In the genomic region with DNA sequence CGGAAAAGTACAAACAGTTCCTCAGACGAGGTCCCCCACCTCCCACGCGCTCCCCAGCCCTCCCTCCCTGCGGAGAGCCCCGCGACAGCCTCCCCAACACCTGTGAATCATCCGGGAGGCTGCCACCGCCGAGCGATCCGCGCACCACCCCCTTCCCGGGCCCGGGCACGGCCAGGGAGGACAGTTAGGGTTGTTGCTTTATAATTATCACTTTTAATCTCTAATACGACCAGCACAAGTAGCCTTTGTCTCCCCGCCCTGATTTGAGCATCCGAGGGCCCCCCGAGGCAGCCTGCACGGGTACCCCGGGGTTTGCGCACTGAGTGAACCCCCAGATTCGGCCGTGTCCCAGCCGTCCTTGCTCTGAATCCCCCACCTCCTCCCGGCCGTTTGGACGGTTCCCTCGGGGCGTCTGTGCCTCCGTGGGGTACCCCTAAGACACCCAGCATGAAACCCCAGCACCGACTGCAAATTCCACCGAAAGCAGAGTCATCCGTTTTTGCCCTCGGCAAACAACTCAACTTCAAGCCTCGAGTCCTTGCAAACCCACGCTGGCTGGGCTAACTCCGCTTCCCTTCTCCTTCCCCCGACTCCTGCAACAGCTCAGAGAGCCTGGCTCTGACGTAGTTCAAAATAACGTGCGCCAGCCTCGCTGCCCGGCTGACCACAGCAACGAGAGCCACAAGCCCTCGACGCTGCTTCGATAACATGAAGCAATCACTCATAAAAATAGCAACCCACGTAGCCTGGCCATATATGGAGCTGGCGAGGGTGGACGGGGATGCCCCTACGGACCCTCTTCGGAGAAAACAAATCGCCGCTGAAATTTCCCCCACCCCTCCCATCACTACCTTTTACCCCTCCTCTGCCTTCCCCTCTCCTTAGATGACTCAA, we compare ENCODE assay signal across 8 cellular contexts. TPM values are rescaled to one million over a fixed set of nuclear protein-coding genes. Genes with fewer than 3 reads are reported as not detected.
DNase-seq lines count a peak whose midpoint lies in the region; ATAC-seq and TF ChIP-seq lines count a peak whose summit lies in the region.

No MANE protein-coding gene starts in this region.

- H3K27ac Mint-ChIP-seq in activated T-helper 1 cell treated with anti-CD3 and anti-CD28 coated beads, Interleukin-12 subunit alpha, Interleukin-12 subunit beta, Interleukin-2, Interleukin-4 antibody, amounts not matched to agents 30 ng/mL and 10 ng/mL and 1 ng/mL, durations not matched to agents 14 hours and 24 hours and 36 hours, result peak overlapping the region; percentile 98
- peak overlapping the region; percentile 78 for H3K27ac Mint-ChIP-seq in glutamatergic neuron (ENCODE audit: unreplicated experiment)
- H3K27ac Mint-ChIP-seq in CD14-positive monocyte, result peak overlapping the region in 1 of 7 donors; percentile 44

- DNase-seq in DMS153 treated with DMSO at 0.1 percent for 48 hours (lab: John Stamatoyannopoulos, UW; ENCODE audit: unreplicated experiment) (peak; percentile 75), NCI-H146 treated with DMSO at 0.1 percent for 48 hours (lab: John Stamatoyannopoulos, UW; ENCODE audit: unreplicated experiment) (peak; percentile 87), glutamatergic neuron (peak; percentile 76), omental fat pad (ENCODE audit: low spot score) (peak; percentile 27), NCI-H1694 treated with DMSO at 0.1 percent for 48 hours (lab: John Stamatoyannopoulos, UW) (no peak), CD14-positive monocyte (ENCODE audit: low spot score) (no peak)
- DNase-seq in activated T-helper 1 cell treated with anti-CD3 and anti-CD28 coated beads, Interleukin-12 subunit alpha, Interleukin-12 subunit beta, Interleukin-2, Interleukin-4 antibody, amounts not matched to agents 30 ng/mL and 10 ng/mL and 1 ng/mL, durations not matched to agents 14 hours and 24 hours and 36 hours (ENCODE audit: low spot score), result peak; percentile 3

- intact Hi-C loops in activated T-helper 1 cell treated with anti-CD3 and anti-CD28 coated beads, Interleukin-12 subunit alpha, Interleukin-12 subunit beta, Interleukin-2, Interleukin-4 antibody, amounts not matched to agents 30 ng/mL and 10 ng/mL and 1 ng/mL, durations not matched to agents 14 hours and 24 hours and 36 hours (cut with micrococcal nuclease), result loop anchor here (2.0 to 5.0 kb wide), 4 partner anchors 100 to 295 kb away; a partner anchor contains a TSS
- intact Hi-C loops in CD14-positive monocyte (cut with micrococcal nuclease), result loop anchor here in 1 of 2 donors (10.0 kb wide), 1 partner anchor 243 kb away; no protein-coding TSS in a partner anchor

- peak; percentile 85 for ATAC-seq in omental fat pad (ENCODE audit: low FRiP score)
- ATAC-seq in HG03460 (IDR thresholded peaks at IDR 0.05; ENCODE audit: unreplicated experiment), result no peak

- peaks cover 12% of the 10 kb centered on the region for H3K4me1 Mint-ChIP-seq in activated T-helper 1 cell treated with anti-CD3 and anti-CD28 coated beads, Interleukin-12 subunit alpha, Interleukin-12 subunit beta, Interleukin-2, Interleukin-4 antibody, amounts not matched to agents 30 ng/mL and 10 ng/mL and 1 ng/mL, durations not matched to agents 14 hours and 24 hours and 36 hours (ENCODE audit: low read depth)
- peaks cover 23% of the 10 kb centered on the region for H3K4me1 Mint-ChIP-seq in glutamatergic neuron (ENCODE audit: low read depth, unreplicated experiment)
- H3K4me1 Mint-ChIP-seq in CD14-positive monocyte, result peaks cover 11% of the 10 kb centered on the region

- peaks cover 4% of the 10 kb centered on the region for H3K9me3 Mint-ChIP-seq in activated T-helper 1 cell treated with anti-CD3 and anti-CD28 coated beads, Interleukin-12 subunit alpha, Interleukin-12 subunit beta, Interleukin-2, Interleukin-4 antibody, amounts not matched to agents 30 ng/mL and 10 ng/mL and 1 ng/mL, durations not matched to agents 14 hours and 24 hours and 36 hours
- H3K9me3 Mint-ChIP-seq in glutamatergic neuron (ENCODE audit: unreplicated experiment) (peaks cover 8% of the 10 kb centered on the region), CD14-positive monocyte (peaks cover 5 to 15% (median 13%) of the 10 kb centered on the region in 7 donors)

- peaks cover 19% of the 10 kb centered on the region for H3K27me3 Mint-ChIP-seq in activated T-helper 1 cell treated with anti-CD3 and anti-CD28 coated beads, Interleukin-12 subunit alpha, Interleukin-12 subunit beta, Interleukin-2, Interleukin-4 antibody, amounts not matched to agents 30 ng/mL and 10 ng/mL and 1 ng/mL, durations not matched to agents 14 hours and 24 hours and 36 hours (ENCODE audit: insufficient read depth)
- H3K27me3 Mint-ChIP-seq in glutamatergic neuron (ENCODE audit: unreplicated experiment) (peaks cover 8% of the 10 kb centered on the region), CD14-positive monocyte (ENCODE audit: low read depth in 3 of 3) (peaks cover 40 to 45% (median 42%) of the 10 kb centered on the region in 3 donors)

- TF ChIP-seq CTCF in glutamatergic neuron (IDR thresholded peaks at IDR 0.05; ENCODE audit: partially characterized antibody, unreplicated experiment), result no peak
- no peak for TF ChIP-seq CTCF in omental fat pad (IDR thresholded peaks at IDR 0.05)
- TF ChIP-seq CTCF in CD14-positive monocyte (IDR thresholded peaks at IDR 0.05), result no peak

- no peaks in the 10 kb centered on the region for H3K36me3 Mint-ChIP-seq in activated T-helper 1 cell treated with anti-CD3 and anti-CD28 coated beads, Interleukin-12 subunit alpha, Interleukin-12 subunit beta, Interleukin-2, Interleukin-4 antibody, amounts not matched to agents 30 ng/mL and 10 ng/mL and 1 ng/mL, durations not matched to agents 14 hours and 24 hours and 36 hours (ENCODE audit: low read depth)
- H3K36me3 Mint-ChIP-seq in glutamatergic neuron (ENCODE audit: unreplicated experiment) (no peaks in the 10 kb centered on the region), CD14-positive monocyte (peaks cover 4 to 7% of the 10 kb centered on the region in 2 donors)

- peak overlapping the region; percentile 66 for H3K4me3 Mint-ChIP-seq in activated T-helper 1 cell treated with anti-CD3 and anti-CD28 coated beads, Interleukin-12 subunit alpha, Interleukin-12 subunit beta, Interleukin-2, Interleukin-4 antibody, amounts not matched to agents 30 ng/mL and 10 ng/mL and 1 ng/mL, durations not matched to agents 14 hours and 24 hours and 36 hours
- H3K4me3 Mint-ChIP-seq in glutamatergic neuron (ENCODE audit: unreplicated experiment) (peak overlapping the region; percentile 99), CD14-positive monocyte (peak overlapping the region in 1 of 2 donors; percentile 84)

RNA-seq across cellular contexts. Expression of a gene that starts 0.9 kb away (rescaled TPM):
- total RNA-seq in activated T-helper 1 cell treated with anti-CD3 and anti-CD28 coated beads, Interleukin-12 subunit alpha, Interleukin-12 subunit beta, Interleukin-2, Interleukin-4 antibody, amounts not matched to agents 30 ng/mL and 10 ng/mL and 1 ng/mL, durations not matched to agents 14 hours and 24 hours and 36 hours, result 3.7 and 3.9 TPM in 2 replicates
- total RNA-seq in glutamatergic neuron (ENCODE audit: unreplicated experiment) (61.0 TPM), omental fat pad (1 to 10 TPM in 2 of 4 donors, under 1 TPM in 2; 0.47 to 4.8 (median 1.2) TPM)
- polyA plus RNA-seq in CD14-positive monocyte, result not detected

Comparison
In these comparisons a context has a peak if more than half of its experiments do, and no peak if none do; other contexts are left out.
1. DNase-seq: peak in DMS153 treated with DMSO at 0.1 percent for 48 hours (single experiment), NCI-H146 treated with DMSO at 0.1 percent for 48 hours (single experiment), activated T-helper 1 cell treated with anti-CD3 and anti-CD28 coated beads, Interleukin-12 subunit alpha, Interleukin-12 subunit beta, Interleukin-2, Interleukin-4 antibody, amounts not matched to agents 30 ng/mL and 10 ng/mL and 1 ng/mL, durations not matched to agents 14 hours and 24 hours and 36 hours (single experiment), glutamatergic neuron (single experiment) and omental fat pad (single experiment); none in NCI-H1694 treated with DMSO at 0.1 percent for 48 hours (single experiment) and CD14-positive monocyte (single experiment).
2. RNA of a gene that starts 0.9 kb away (total RNA-seq): 61.0 TPM in glutamatergic neuron (single experiment); 3.7 to 3.9 TPM in activated T-helper 1 cell treated with anti-CD3 and anti-CD28 coated beads, Interleukin-12 subunit alpha, Interleukin-12 subunit beta, Interleukin-2, Interleukin-4 antibody, amounts not matched to agents 30 ng/mL and 10 ng/mL and 1 ng/mL, durations not matched to agents 14 hours and 24 hours and 36 hours and 0.47 to 4.8 TPM in omental fat pad; every median in the first group is over 10 times any median in the second.